Comparison of ENCODE assay signal across 11 cellular contexts in genomic region chr5:165526357-165526756, GRCh38.
"Had no signal": no experiment of that assay in that cellular context is flagged by ENCODE, and none has a peak within 500 bp of the region (broad histone marks: within the 10 kb centered on the region; RNA-seq: fewer than 3 reads in every experiment).

No MANE protein-coding gene starts in this region.

- ATAC-seq: GM23338, HCT116 had no signal

- H3K27ac ChIP-seq: GM23248 had no signal

- DNase-seq: GM23248, GOT3, H7, H9, HCEC 1CT, HFFc6 had no signal

- H3K27ac Mint-ChIP-seq: GM23338, H9, HFFc6 had no signal

- H3K4me1 Mint-ChIP-seq: GM23338, H9 had no signal

- H2AFZ ChIP-seq: GM23248, GM23338 had no signal

- H3K4me2 ChIP-seq: GM23338 had no signal

- FAIRE-seq: H1, H54 had no signal

- H3K4me3 ChIP-seq: GM23248, GM23338, HAP-1 had no signal

- H3K4me1 ChIP-seq: HAP-1 had no signal

- H3K9ac ChIP-seq: GM23248 had no signal

- H3K4me3 Mint-ChIP-seq: GM23338, H9, HFFc6 had no signal

- H3K36me3 ChIP-seq: HAP-1 had no signal
